In the genomic region with DNA sequence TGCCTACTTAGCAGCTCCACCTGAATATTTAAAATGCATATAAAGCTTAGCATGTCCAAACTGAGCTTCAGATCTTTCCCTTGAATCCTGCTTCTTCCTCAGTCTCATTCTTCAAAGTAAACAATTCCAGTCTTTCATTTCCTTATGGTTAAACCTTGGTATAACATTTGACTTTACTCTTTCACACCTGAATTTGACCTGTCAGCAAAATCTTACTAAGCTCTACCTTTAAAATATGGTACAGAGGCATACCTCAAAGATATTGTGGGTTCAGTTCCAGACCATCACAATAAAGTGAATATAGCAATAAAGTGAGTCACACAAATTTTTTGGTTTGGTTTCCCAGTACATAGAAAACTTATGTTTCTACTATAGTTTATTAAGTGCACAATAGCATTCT, we compare ENCODE assay signal across 35 cellular contexts.
"Had no signal": no experiment of that assay in that cellular context is flagged by ENCODE, and none has a peak within 500 bp of the region (broad histone marks: within the 10 kb centered on the region; RNA-seq: fewer than 3 reads in every experiment).

No MANE protein-coding gene starts in this region.

- DNase-seq: activated B cell treated with CpG ODN at 0.5 μM for 24 hours; activated CD4-positive, alpha-beta memory T cell treated with anti-CD3 and anti-CD28 coated beads for 36 hours; activated CD4-positive, alpha-beta T cell treated with anti-CD3 and anti-CD28 coated beads, Interleukin-2, amount 10 ng/mL, durations not matched to agents 24 days and 14 days; activated CD8-positive, alpha-beta memory T cell treated with anti-CD3 and anti-CD28 coated beads, Interleukin-2, amount 10 ng/mL, durations not matched to agents 7 days and 5 days; activated CD8-positive, alpha-beta memory T cell treated with anti-CD3 and anti-CD28 coated beads, Interleukin-2, amount 50 U/mL, for 4 hours; activated CD8-positive, alpha-beta T cell treated with anti-CD3 and anti-CD28 coated beads, Interleukin-2, amount 10 ng/mL, durations not matched to agents 7 days and 5 days; activated effector memory CD4-positive, alpha-beta T cell treated with anti-CD3 and anti-CD28 coated beads, Interleukin-2, amount 50 U/mL, for 16 hours; activated naive CD4-positive, alpha-beta T cell treated with anti-CD3 and anti-CD28 coated beads for 36 hours; activated naive CD8-positive, alpha-beta T cell treated with anti-CD3 and anti-CD28 coated beads, Interleukin-2, amount 10 ng/mL, durations not matched to agents 7 days and 5 days; activated T-cell treated with anti-CD3 and anti-CD28 coated beads, Interleukin-2, amount 50 U/mL, for 1 hour; activated T-cell treated with anti-CD3 and anti-CD28 coated beads, Interleukin-2, amount 50 U/mL, for 48 hours; central memory CD4-positive, alpha-beta T cell; cerebellar nuclear complex; dorsolateral prefrontal cortex; effector memory CD4-positive, alpha-beta T cell; endodermal cell; gastrocnemius medialis; glutamatergic neuron; heart left ventricle; T-helper 17 cell; T1000; WERI-Rb-1 had no signal

- H3K36me3 ChIP-seq: ascending aorta, breast epithelium, cardiac muscle cell, gastrocnemius medialis, heart left ventricle, WERI-Rb-1 had no signal

- H3K9me3 Mint-ChIP-seq: activated B cell treated with CpG ODN at 0.5 μM for 24 hours; activated CD4-positive, alpha-beta memory T cell treated with anti-CD3 and anti-CD28 coated beads for 36 hours; activated CD4-positive, alpha-beta T cell treated with anti-CD3 and anti-CD28 coated beads, Interleukin-2, amount 10 ng/mL, durations not matched to agents 24 days and 14 days; activated naive CD4-positive, alpha-beta T cell treated with anti-CD3 and anti-CD28 coated beads for 36 hours; activated naive CD4-positive, alpha-beta T cell treated with anti-CD3 and anti-CD28 coated beads, Interleukin-2, amount 50 U/mL, for 72 hours; activated naive CD8-positive, alpha-beta T cell treated with anti-CD3 and anti-CD28 coated beads, Interleukin-2, amount 10 ng/mL, durations not matched to agents 7 days and 5 days; activated T-helper 1 cell treated with anti-CD3 and anti-CD28 coated beads, Interleukin-12 subunit alpha, Interleukin-12 subunit beta, Interleukin-2, Interleukin-4 antibody, amounts not matched to agents 30 ng/mL and 10 ng/mL and 1 ng/mL, durations not matched to agents 14 hours and 24 hours and 36 hours; activated T-helper 2 cell treated with anti-CD3 and anti-CD28 coated beads, Interferon-gamma antibody, Interleukin-2, Interleukin-4, amounts not matched to agents 10 μg/mL and 5 μg/mL and 100 μg/mL, durations not matched to agents 14 hours and 24 hours and 36 hours; brain; dendritic cell treated with granulocyte-macrophage colony-stimulating factor and Interleukin-4, amounts not matched to agents 40 ng/mL and 50 ng/mL, for 4 days; endodermal cell; T-helper 2 cell treated with Interferon-gamma antibody and Interleukin-4, amounts not matched to agents 5 μg/mL and 100 μg/mL, for 36 hours had no signal

- H3K4me1 Mint-ChIP-seq: activated B cell treated with CpG ODN at 0.5 μM for 24 hours; activated CD4-positive, alpha-beta T cell treated with anti-CD3 and anti-CD28 coated beads, Interleukin-2, amount 10 ng/mL, durations not matched to agents 24 days and 14 days; activated CD8-positive, alpha-beta memory T cell treated with anti-CD3 and anti-CD28 coated beads, Interleukin-2, amount 10 ng/mL, durations not matched to agents 7 days and 5 days; brain; endodermal cell; T-helper 17 cell had no signal

- H3K4me3 Mint-ChIP-seq: activated B cell treated with CpG ODN at 0.5 μM for 24 hours; activated CD4-positive, alpha-beta memory T cell treated with anti-CD3 and anti-CD28 coated beads for 36 hours; activated CD4-positive, alpha-beta T cell treated with anti-CD3 and anti-CD28 coated beads, Interleukin-2, amount 10 ng/mL, durations not matched to agents 24 days and 14 days; activated CD8-positive, alpha-beta memory T cell treated with anti-CD3 and anti-CD28 coated beads, Interleukin-2, amount 10 ng/mL, durations not matched to agents 7 days and 5 days; activated CD8-positive, alpha-beta T cell treated with anti-CD3 and anti-CD28 coated beads, Interleukin-2, amount 10 ng/mL, durations not matched to agents 7 days and 5 days; activated naive CD4-positive, alpha-beta T cell treated with anti-CD3 and anti-CD28 coated beads for 36 hours; activated naive CD8-positive, alpha-beta T cell treated with anti-CD3 and anti-CD28 coated beads, Interleukin-2, amount 10 ng/mL, durations not matched to agents 7 days and 5 days; activated T-helper 1 cell treated with anti-CD3 and anti-CD28 coated beads, Interleukin-12 subunit alpha, Interleukin-12 subunit beta, Interleukin-2, Interleukin-4 antibody, amounts not matched to agents 30 ng/mL and 10 ng/mL and 1 ng/mL, durations not matched to agents 14 hours and 24 hours and 36 hours; brain; dendritic cell treated with granulocyte-macrophage colony-stimulating factor and Interleukin-4, amounts not matched to agents 40 ng/mL and 50 ng/mL, for 4 days; endodermal cell; T-helper 17 cell; T-helper 2 cell treated with Interferon-gamma antibody and Interleukin-4, amounts not matched to agents 5 μg/mL and 100 μg/mL, for 36 hours had no signal

- H3K27ac ChIP-seq: ascending aorta, breast epithelium, cardiac muscle cell, coronary artery, dorsolateral prefrontal cortex, foreskin keratinocyte, gastrocnemius medialis, heart left ventricle, WERI-Rb-1 had no signal

- H3K4me3 ChIP-seq: ascending aorta, breast epithelium, cardiac muscle cell, coronary artery, dorsolateral prefrontal cortex, gastrocnemius medialis, heart left ventricle had no signal

- H3K36me3 Mint-ChIP-seq: activated CD4-positive, alpha-beta memory T cell treated with anti-CD3 and anti-CD28 coated beads for 36 hours; activated CD8-positive, alpha-beta memory T cell treated with anti-CD3 and anti-CD28 coated beads, Interleukin-2, amount 10 ng/mL, durations not matched to agents 7 days and 5 days; activated naive CD4-positive, alpha-beta T cell treated with anti-CD3 and anti-CD28 coated beads, Interleukin-2, amount 50 U/mL, for 72 hours; activated naive CD8-positive, alpha-beta T cell treated with anti-CD3 and anti-CD28 coated beads, Interleukin-2, amount 10 ng/mL, durations not matched to agents 7 days and 5 days; brain had no signal

- H3K4me1 ChIP-seq: ascending aorta, breast epithelium, foreskin keratinocyte, gastrocnemius medialis, heart left ventricle had no signal

- H3K27me3 ChIP-seq: ascending aorta, breast epithelium, cardiac muscle cell, dorsolateral prefrontal cortex, gastrocnemius medialis, heart left ventricle had no signal

- H3K27ac Mint-ChIP-seq: activated B cell treated with CpG ODN at 0.5 μM for 24 hours; activated CD4-positive, alpha-beta memory T cell treated with anti-CD3 and anti-CD28 coated beads for 36 hours; activated CD4-positive, alpha-beta T cell treated with anti-CD3 and anti-CD28 coated beads, Interleukin-2, amount 10 ng/mL, durations not matched to agents 24 days and 14 days; activated CD8-positive, alpha-beta memory T cell treated with anti-CD3 and anti-CD28 coated beads, Interleukin-2, amount 10 ng/mL, durations not matched to agents 7 days and 5 days; activated CD8-positive, alpha-beta T cell treated with anti-CD3 and anti-CD28 coated beads, Interleukin-2, amount 10 ng/mL, durations not matched to agents 7 days and 5 days; activated naive CD4-positive, alpha-beta T cell treated with anti-CD3 and anti-CD28 coated beads for 36 hours; activated naive CD4-positive, alpha-beta T cell treated with anti-CD3 and anti-CD28 coated beads, Interleukin-2, amount 50 U/mL, for 72 hours; activated naive CD8-positive, alpha-beta T cell treated with anti-CD3 and anti-CD28 coated beads, Interleukin-2, amount 10 ng/mL, durations not matched to agents 7 days and 5 days; activated T-helper 1 cell treated with anti-CD3 and anti-CD28 coated beads, Interleukin-12 subunit alpha, Interleukin-12 subunit beta, Interleukin-2, Interleukin-4 antibody, amounts not matched to agents 30 ng/mL and 10 ng/mL and 1 ng/mL, durations not matched to agents 14 hours and 24 hours and 36 hours; activated T-helper 2 cell treated with anti-CD3 and anti-CD28 coated beads, Interferon-gamma antibody, Interleukin-2, Interleukin-4, amounts not matched to agents 10 μg/mL and 5 μg/mL and 100 μg/mL, durations not matched to agents 14 hours and 24 hours and 36 hours; brain; dendritic cell treated with granulocyte-macrophage colony-stimulating factor and Interleukin-4, amounts not matched to agents 40 ng/mL and 50 ng/mL, for 4 days; endodermal cell; T-helper 17 cell; T-helper 2 cell treated with Interferon-gamma antibody and Interleukin-4, amounts not matched to agents 5 μg/mL and 100 μg/mL, for 36 hours had no signal

- ATAC-seq: activated CD4-positive, CD25-positive, alpha-beta regulatory T cell treated with anti-CD3 and anti-CD28 coated beads, Interleukin-2, amount 50 U/mL, for 24 hours; activated CD8-positive, alpha-beta memory T cell treated with anti-CD3 and anti-CD28 coated beads, Interleukin-2, amount 10 ng/mL, durations not matched to agents 7 days and 5 days; activated CD8-positive, alpha-beta T cell treated with anti-CD3 and anti-CD28 coated beads, Interleukin-2, amount 10 ng/mL, durations not matched to agents 7 days and 5 days; activated naive CD4-positive, alpha-beta T cell treated with anti-CD3 and anti-CD28 coated beads, Interleukin-2, amount 50 U/mL, for 72 hours; esophagus mucosa; foreskin keratinocyte; gastrocnemius medialis; heart left ventricle; T-helper 17 cell had no signal

- H3K9me3 ChIP-seq: ascending aorta, breast epithelium, gastrocnemius medialis, heart left ventricle had no signal
